ENCODE assay signal across 30 cellular contexts in genomic region chr7:64634406-64635062, GRCh38.
"Had no signal": no experiment of that assay in that cellular context is flagged by ENCODE, and none has a peak within 500 bp of the region (broad histone marks: within the 10 kb centered on the region; RNA-seq: fewer than 3 reads in every experiment).

No MANE protein-coding gene starts in this region.

- H3K9ac ChIP-seq: neural progenitor cell, parathyroid adenoma had no signal

- H3K27me3 ChIP-seq: left lung, neural progenitor cell, neutrophil, right lobe of liver, testis, thyroid gland, upper lobe of right lung had no signal

- H3K9me3 ChIP-seq: left lung, lower lobe of right lung, neutrophil, psoas muscle, right lobe of liver, testis, thyroid gland, upper lobe of right lung had no signal

- H3K4me1 ChIP-seq: left lung, lower lobe of right lung, neural progenitor cell, parathyroid adenoma, psoas muscle, right lobe of liver, testis, thyroid gland, upper lobe of right lung had no signal

- H3K79me2 ChIP-seq: parathyroid adenoma had no signal

- H3K4me2 ChIP-seq: neural progenitor cell, smooth muscle cell had no signal

- H3K4me3 ChIP-seq: left lung, lower lobe of right lung, neural progenitor cell, psoas muscle, right lobe of liver, smooth muscle cell, testis, thyroid gland, upper lobe of right lung had no signal

- FAIRE-seq: keratinocyte, urothelium cell line had no signal

- ATAC-seq: left colon; left lung; lower lobe of right lung; natural killer cell; psoas muscle; stimulated activated memory B cell treated with anti-CD40 and anti-IgM and Interleukin-4, amounts not matched to agents 10 μg/mL and 1 μg/mL and 100 μg/mL, for 72 hours; stimulated activated naive CD8-positive, alpha-beta T cell treated with anti-CD3 and anti-CD28 coated beads, Interleukin-15, amount 100 ng/mL, for 72 hours; upper lobe of right lung had no signal

- DNase-seq: hippocampal formation; kidney glomerular epithelial cell; left colon; left lung; lower lobe of right lung; mesendoderm; naive B cell; natural killer cell; nephron progenitor cell; occipital lobe; psoas muscle; right lobe of liver; stimulated activated CD4-positive, alpha-beta T cell treated with anti-CD3 and anti-CD28 coated beads, Interleukin-1b, Interleukin-23, amount 100 ng/mL, for 48 hours; stimulated activated CD4-positive, alpha-beta T cell treated with anti-CD3 and anti-CD28 coated beads, Interleukin-2, amount 100 ng/mL, for 48 hours; stimulated activated CD4-positive, alpha-beta T cell treated with anti-CD3 and anti-CD28 coated beads, Interleukin-4, amount 100 ng/mL, for 4 hours; stimulated activated CD8-positive, alpha-beta memory T cell treated with anti-CD3 and anti-CD28 coated beads, Interleukin-4, amount 100 ng/mL, for 48 hours; stimulated activated naive CD4-positive, alpha-beta T cell treated with Interleukin-2 at 50 U/mL for 16 hours; stimulated activated naive CD8-positive, alpha-beta T cell treated with anti-CD3 and anti-CD28 coated beads, Interleukin-15, amount 100 ng/mL, for 72 hours; substantia nigra; testis; thyroid gland; trophoblast cell; upper lobe of right lung had no signal

- H2AFZ ChIP-seq: neural progenitor cell, parathyroid adenoma had no signal

- H3K36me3 ChIP-seq: left lung, lower lobe of right lung, neural progenitor cell, neutrophil, right lobe of liver, thyroid gland, upper lobe of right lung had no signal

- H3K27ac ChIP-seq: left lung, lower lobe of right lung, neural progenitor cell, neutrophil, parathyroid adenoma, psoas muscle, right lobe of liver, testis, thyroid gland, upper lobe of right lung had no signal
